ENCODE assay signal across 15 cellular contexts in the genomic region with DNA sequence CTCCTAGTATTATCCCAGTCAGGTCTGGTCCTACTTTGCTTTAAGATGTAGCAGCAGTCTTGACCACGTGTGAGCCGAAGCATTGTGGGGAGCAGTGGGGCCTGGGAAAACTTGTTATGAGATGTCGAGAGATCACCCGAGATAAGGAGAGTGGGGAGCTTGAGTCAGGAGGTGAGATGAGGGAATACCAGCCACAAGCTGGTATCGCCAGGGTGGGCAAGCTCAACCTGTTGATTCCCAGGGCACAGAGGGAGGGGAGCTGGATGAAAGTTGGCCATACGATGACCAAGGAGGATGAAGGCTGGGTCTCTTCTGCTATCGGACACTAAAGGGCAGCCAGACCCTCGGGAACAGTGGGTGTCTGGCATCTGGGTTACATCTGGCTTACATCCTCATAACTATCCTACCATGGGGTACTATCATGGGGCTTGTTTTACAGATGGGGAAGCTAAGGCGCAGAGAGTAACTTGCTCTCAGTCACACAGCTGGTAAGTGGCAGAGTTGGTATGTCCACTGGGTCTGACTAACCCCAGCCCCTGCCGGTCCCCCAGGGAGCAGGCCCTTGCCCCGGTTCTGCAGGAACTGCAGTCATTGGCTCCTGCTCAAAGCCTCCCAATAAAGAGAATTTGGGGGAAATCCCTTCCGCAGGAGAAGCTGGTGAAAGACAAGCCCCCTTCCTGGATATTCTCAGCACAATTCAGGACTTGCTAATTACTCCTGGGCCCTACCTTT. TPM values are rescaled to one million over a fixed set of nuclear protein-coding genes. Genes with fewer than 3 reads are reported as not detected.
A peak's percentile ranks its signal among the peaks of the same experiment; 100 is the strongest.
DNase-seq lines count a peak whose midpoint lies in the region; ATAC-seq, FAIRE-seq and TF ChIP-seq lines count a peak whose summit lies in the region.
"Had no signal": no experiment of that assay in that cellular context is flagged by ENCODE, and none has a peak within 500 bp of the region (broad histone marks: within the 10 kb centered on the region; RNA-seq: fewer than 3 reads in every experiment).

No MANE protein-coding gene starts in this region.

- H3K36me3 Mint-ChIP-seq in astrocyte (ENCODE audit: low read depth, unreplicated experiment) (no peaks in the 10 kb centered on the region), mesothelial cell of epicardium (no peaks in the 10 kb centered on the region)
- H3K36me3 Mint-ChIP-seq: activated naive CD4-positive, alpha-beta T cell treated with anti-CD3 and anti-CD28 coated beads, Interleukin-2, amount 10 ng/mL, durations not matched to agents 7 days and 5 days had no signal

- no peak overlapping the region for H3K27ac Mint-ChIP-seq in astrocyte (ENCODE audit: unreplicated experiment)
- no peak overlapping the region for H3K27ac Mint-ChIP-seq in mesothelial cell of epicardium
- H3K27ac Mint-ChIP-seq: activated naive CD4-positive, alpha-beta T cell treated with anti-CD3 and anti-CD28 coated beads, Interleukin-2, amount 10 ng/mL, durations not matched to agents 7 days and 5 days; activated T-cell treated with anti-CD3 and anti-CD28 coated beads, Interleukin-2, amount 50 U/mL, for 24 hours had no signal

- no peaks in the 10 kb centered on the region for H3K79me2 ChIP-seq in astrocyte (ENCODE audit: insufficient read depth, low read length)

- no peaks in the 10 kb centered on the region for H4K20me1 ChIP-seq in astrocyte (ENCODE audit: insufficient read depth, low read length)

- H3K27me3 ChIP-seq in astrocyte (ENCODE audit: insufficient read depth, low read length) (peaks cover 64% of the 10 kb centered on the region), BE2C (peaks cover 52% of the 10 kb centered on the region)
- H3K27me3 ChIP-seq: Peyer's patch had no signal

- H3K9me3 Mint-ChIP-seq in astrocyte (ENCODE audit: unreplicated experiment) (no peaks in the 10 kb centered on the region), mesothelial cell of epicardium (no peaks in the 10 kb centered on the region)
- H3K9me3 Mint-ChIP-seq: activated naive CD4-positive, alpha-beta T cell treated with anti-CD3 and anti-CD28 coated beads, Interleukin-2, amount 10 ng/mL, durations not matched to agents 7 days and 5 days; activated T-cell treated with anti-CD3 and anti-CD28 coated beads, Interleukin-2, amount 50 U/mL, for 24 hours; central memory CD8-positive, alpha-beta T cell had no signal

- H3K4me3 Mint-ChIP-seq in astrocyte (ENCODE audit: unreplicated experiment): no peak overlapping the region
- peak overlapping the region; percentile 66 for H3K4me3 Mint-ChIP-seq in mesothelial cell of epicardium
- H3K4me3 Mint-ChIP-seq: activated naive CD4-positive, alpha-beta T cell treated with anti-CD3 and anti-CD28 coated beads, Interleukin-2, amount 10 ng/mL, durations not matched to agents 7 days and 5 days had no signal

- H3K4me1 Mint-ChIP-seq in astrocyte (ENCODE audit: low read depth, unreplicated experiment) (peaks cover 5% of the 10 kb centered on the region), mesothelial cell of epicardium (peaks cover 11% of the 10 kb centered on the region)

- peak; percentile 51 for DNase-seq in activated effector memory CD4-positive, alpha-beta T cell treated with anti-CD3 and anti-CD28 coated beads, Interleukin-2, amount 50 U/mL, for 16 hours
- no peak for DNase-seq in activated effector memory CD4-positive, alpha-beta T cell treated with Interleukin-2 at 50 U/mL for 16 hours
- DNase-seq in astrocyte (ENCODE audit: low read depth) (no peak), mesothelial cell of epicardium (ENCODE audit: low spot score in 2 of 2, unreplicated experiment in 2 of 2) (no peak), NCI-H1092 treated with DMSO at 0.1 percent for 48 hours (lab: John Stamatoyannopoulos, UW) (no peak), BE2C (no peak)

- H3K9ac ChIP-seq in astrocyte (ENCODE audit: low read length): no peak overlapping the region

- H3K36me3 ChIP-seq in astrocyte (ENCODE audit: insufficient read depth, low read length) (no peaks in the 10 kb centered on the region), BE2C (no peaks in the 10 kb centered on the region)
- H3K36me3 ChIP-seq: Peyer's patch had no signal

- peaks cover 92% of the 10 kb centered on the region for H3K27me3 Mint-ChIP-seq in astrocyte (ENCODE audit: low read depth, unreplicated experiment)
- H3K27me3 Mint-ChIP-seq in mesothelial cell of epicardium (ENCODE audit: low read depth): peaks cover 90% of the 10 kb centered on the region

- ATAC-seq in GM21367 (IDR thresholded peaks at IDR 0.05; ENCODE audit: unreplicated experiment) (no peak), GM18873 (IDR thresholded peaks at IDR 0.05; ENCODE audit: low FRiP score, unreplicated experiment) (no peak)

- no peak overlapping the region for H3K4me3 ChIP-seq in astrocyte (ENCODE audit: insufficient read depth, low read depth, low read length)
- no peak overlapping the region for H3K4me3 ChIP-seq in BE2C (ENCODE audit: low read depth, low read length)

- TF ChIP-seq CTCF in astrocyte (IDR thresholded peaks at IDR 0.05; ENCODE audit: insufficient read depth, low read depth, low read length) (no peak), mesothelial cell of epicardium (IDR thresholded peaks at IDR 0.05; ENCODE audit: unreplicated experiment) (no peak), BE2C (IDR thresholded peaks at IDR 0.05; ENCODE audit: low read depth, low read length) (no peak)

- peak overlapping the region; percentile 75 for H2AFZ ChIP-seq in astrocyte (ENCODE audit: low read depth, low read length)

- no peak overlapping the region for H3K27ac ChIP-seq in astrocyte (ENCODE audit: low read depth, low read length)
- H3K27ac ChIP-seq: Peyer's patch had no signal

- H3K9me3 ChIP-seq in astrocyte (ENCODE audit: insufficient read depth, low read depth, low read length): no peaks in the 10 kb centered on the region
- H3K9me3 ChIP-seq in BE2C: no peaks in the 10 kb centered on the region
- H3K9me3 ChIP-seq: Peyer's patch had no signal

- H3K4me1 ChIP-seq in astrocyte (ENCODE audit: insufficient read depth, low read length) (no peaks in the 10 kb centered on the region), BE2C (no peaks in the 10 kb centered on the region)
- H3K4me1 ChIP-seq: Peyer's patch had no signal

- FAIRE-seq in astrocyte (lab: Jason Lieb, UNC): no peak

- H3K4me2 ChIP-seq in astrocyte (ENCODE audit: low read length): no peak overlapping the region

RNA-seq across cellular contexts. Expression of gene TIFAB, which starts 13.4 kb away (rescaled TPM):
- total RNA-seq in astrocyte: not detected in 2 replicates
- total RNA-seq in mesothelial cell of epicardium: not detected in 3 replicates
- not detected for polyA plus RNA-seq in BE2C (2012; ENCODE audit: insufficient read depth, insufficient read length, low read depth)
- total RNA-seq: A172 had no signal
- polyA plus RNA-seq: BJ had no signal

RNA-seq across cellular contexts. Expression of gene DCANP1, which starts 18.4 kb away (rescaled TPM):
- not detected in 2 replicates for total RNA-seq in astrocyte
- not detected in 3 replicates for total RNA-seq in mesothelial cell of epicardium
- not detected for polyA plus RNA-seq in BE2C (2012; ENCODE audit: insufficient read depth, insufficient read length, low read depth)
- total RNA-seq: A172 had no signal
- polyA plus RNA-seq: BJ, urinary bladder had no signal
